8 cellular contexts compared by ENCODE assay signal in the genomic region with DNA sequence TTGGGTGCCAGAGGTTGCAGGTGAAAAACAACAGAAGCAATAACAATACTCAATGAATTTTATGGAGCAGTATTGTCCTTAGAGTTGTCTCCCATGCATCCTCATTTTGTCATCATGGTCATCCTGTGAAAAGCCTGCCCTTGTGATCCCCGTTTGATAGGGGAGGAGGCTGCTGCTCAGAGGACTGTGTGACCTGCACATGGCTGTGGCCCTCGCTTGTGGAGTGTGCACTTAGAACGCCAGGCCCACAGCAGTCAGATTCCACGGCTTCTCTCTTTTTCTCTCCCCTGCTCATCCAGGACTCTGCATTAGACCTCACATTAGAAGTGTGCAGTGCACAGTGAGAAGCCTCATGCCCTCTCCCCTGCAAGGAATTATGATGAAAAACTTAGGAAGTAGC.
"Had no signal": no experiment of that assay in that cellular context is flagged by ENCODE, and none has a peak within 500 bp of the region (broad histone marks: within the 10 kb centered on the region; RNA-seq: fewer than 3 reads in every experiment).

No MANE protein-coding gene starts in this region.

- ATAC-seq: HCT116 had no signal

- H3K36me3 ChIP-seq: HAP-1 had no signal

- H3K4me2 ChIP-seq: KMS-11 had no signal

- H3K4me3 ChIP-seq: GM23248, HAP-1 had no signal

- H3K27ac ChIP-seq: GM23248, KMS-11 had no signal

- H3K4me1 ChIP-seq: HAP-1 had no signal

- FAIRE-seq: HTR-8/SVneo had no signal

- H3K9ac ChIP-seq: GM23248, KMS-11 had no signal

- DNase-seq: GM23248, H7, HFFc6, KBM-7 had no signal

- H3K9me3 ChIP-seq: HAP-1 had no signal

- H2AFZ ChIP-seq: GM23248 had no signal
